ENCODE assay signal across 10 cellular contexts in genomic region chrX:13432376-13432775, GRCh38.
DNase-seq lines count a peak whose midpoint lies in the region; ATAC-seq and TF ChIP-seq lines count a peak whose summit lies in the region.
"Had no signal": no experiment of that assay in that cellular context is flagged by ENCODE, and none has a peak within 500 bp of the region (broad histone marks: within the 10 kb centered on the region; RNA-seq: fewer than 3 reads in every experiment).

No MANE protein-coding gene starts in this region.

- no peak overlapping the region for H3K4me3 ChIP-seq in Caco-2 (ENCODE audit: low read depth, low read length)

- H3K27ac Mint-ChIP-seq in CD4-positive, alpha-beta T cell = no peak overlapping the region
- H3K27ac Mint-ChIP-seq in Caco-2 (ENCODE audit: unreplicated experiment) = no peak overlapping the region

- CTCF ChIA-PET in CD4-positive, alpha-beta T cell (lab: Charles Lee) = no interaction called here
- CTCF ChIA-PET in Caco-2 (lab: Charles Lee) = no interaction called here

- H3K4me1 Mint-ChIP-seq in CD4-positive, alpha-beta T cell (ENCODE audit: low read depth) = peaks cover 9% of the 10 kb centered on the region
- H3K4me1 Mint-ChIP-seq in Caco-2 (ENCODE audit: low read depth, unreplicated experiment) = no peaks in the 10 kb centered on the region

- no TSS peak for BruUV-seq in Caco-2 (replicated peaks; lab: Mats Ljungman, UMichigan)

- DNase-seq in EL = peak; percentile 84
- DNase-seq in amniotic stem cell (lab: John Stamatoyannopoulos, UW) = peak; percentile 89
- DNase-seq in glomerular visceral epithelial cell (ENCODE audit: extremely low spot score) = peak; percentile 75
- DNase-seq in sciatic nerve (ENCODE audit: low spot score) = no peak
- no peak for DNase-seq in NCI-H1930 (lab: John Stamatoyannopoulos, UW)
- DNase-seq in CD4-positive, alpha-beta T cell = no peak
- DNase-seq in Caco-2 = no peak
- DNase-seq: DMS79 treated with DMSO at 0.1 percent for 48 hours, NCI-H2171 had no signal

- no peak overlapping the region for H3K4me3 Mint-ChIP-seq in CD4-positive, alpha-beta T cell
- H3K4me3 Mint-ChIP-seq in Caco-2 (ENCODE audit: unreplicated experiment) = no peak overlapping the region

- intact Hi-C loops in sciatic nerve (cut with DNase I) = no loop called here
- intact Hi-C loops in CD4-positive, alpha-beta T cell (cut with DNase I, micrococcal nuclease) = no loop called here
- intact Hi-C loops in Caco-2 (cut with micrococcal nuclease; ENCODE audit: unreplicated experiment) = no loop called here

- H3K27me3 ChIP-seq in CD4-positive, alpha-beta T cell (ENCODE audit: control insufficient read depth, insufficient read depth, low read length) = no peaks in the 10 kb centered on the region
- no peaks in the 10 kb centered on the region for H3K27me3 ChIP-seq in Caco-2 (replicated peaks; ENCODE audit: control insufficient read depth, insufficient read depth, low read length)

- ATAC-seq in sciatic nerve = peak; percentile 93
- no peak for ATAC-seq in GM18907 (IDR thresholded peaks at IDR 0.05; ENCODE audit: unreplicated experiment)
- ATAC-seq in CD4-positive, alpha-beta T cell (ENCODE audit: poor library complexity) = no peak

- no peaks in the 10 kb centered on the region for H3K36me3 Mint-ChIP-seq in CD4-positive, alpha-beta T cell (ENCODE audit: low read depth)
- H3K36me3 Mint-ChIP-seq in Caco-2 (ENCODE audit: insufficient read depth, unreplicated experiment) = no peaks in the 10 kb centered on the region

- H3K4me1 ChIP-seq in Caco-2 = no peaks in the 10 kb centered on the region

- no peaks in the 10 kb centered on the region for H3K27me3 Mint-ChIP-seq in CD4-positive, alpha-beta T cell
- H3K27me3 Mint-ChIP-seq in Caco-2 (ENCODE audit: insufficient read depth, unreplicated experiment) = no peaks in the 10 kb centered on the region

- no peaks in the 10 kb centered on the region for H3K9me3 ChIP-seq in CD4-positive, alpha-beta T cell (ENCODE audit: control insufficient read depth, low read length)
- H3K9me3 ChIP-seq in Caco-2 = no peaks in the 10 kb centered on the region

- POLR2A ChIA-PET in CD4-positive, alpha-beta T cell (lab: Charles Lee) = interaction anchor here (0.7 kb wide), 1 partner anchor 8 kb away, joined by 4 read pairs; no protein-coding TSS in a partner anchor
- POLR2A ChIA-PET in Caco-2 (lab: Charles Lee) = no interaction called here

- H3K27ac ChIP-seq in CD4-positive, alpha-beta T cell (ENCODE audit: low read depth, low read length) = no peak overlapping the region

- TF ChIP-seq CTCF in CD4-positive, alpha-beta T cell (IDR thresholded peaks at IDR 0.05) = no peak
- TF ChIP-seq CTCF in Caco-2 (IDR thresholded peaks at IDR 0.05; ENCODE audit: insufficient read depth in 1 of 2, low read depth in 1 of 2, low read length in 1 of 2, severe bottlenecking in 1 of 2, unreplicated experiment in 1 of 2) = no peak

- H3K36me3 ChIP-seq in Caco-2 (ENCODE audit: control insufficient read depth, insufficient read depth, low read length) = no peaks in the 10 kb centered on the region

- no peaks in the 10 kb centered on the region for H3K9me3 Mint-ChIP-seq in CD4-positive, alpha-beta T cell
- no peaks in the 10 kb centered on the region for H3K9me3 Mint-ChIP-seq in Caco-2 (ENCODE audit: unreplicated experiment)

Comparison
In these comparisons a context has a peak if more than half of its experiments do, and no peak if none do; other contexts are left out.
1. DNase-seq: peak in EL (single experiment), amniotic stem cell (single experiment) and glomerular visceral epithelial cell (single experiment); none in sciatic nerve (single experiment), NCI-H1930 (0 of 2), CD4-positive, alpha-beta T cell (0 of 10) and Caco-2 (0 of 2).